ENCODE assay signal across 8 cellular contexts in genomic region chr19:38233740-38234251, GRCh38. TPM values are rescaled to one million over a fixed set of nuclear protein-coding genes. Genes with fewer than 3 reads are reported as not detected.
DNase-seq lines count a peak whose midpoint lies in the region; ATAC-seq and TF ChIP-seq lines count a peak whose summit lies in the region.

No MANE protein-coding gene starts in this region.

- peaks cover 6% of the 10 kb centered on the region for H3K4me1 Mint-ChIP-seq in activated B cell treated with CpG ODN at 0.5 μM for 24 hours

- H3K36me3 Mint-ChIP-seq in activated B cell treated with CpG ODN at 0.5 μM for 24 hours (ENCODE audit: low read depth): no peaks in the 10 kb centered on the region

- peaks cover 15% of the 10 kb centered on the region for H3K27me3 Mint-ChIP-seq in activated B cell treated with CpG ODN at 0.5 μM for 24 hours

- ATAC-seq in activated B cell treated with CpG ODN at 0.5 μM for 24 hours (ENCODE audit: low read depth) (peak; percentile 58), GM19023 (IDR thresholded peaks at IDR 0.05; ENCODE audit: unreplicated experiment) (no peak)

- no peak overlapping the region for H3K27ac Mint-ChIP-seq in activated B cell treated with CpG ODN at 0.5 μM for 24 hours

- H3K4me3 ChIP-seq in cardiac fibroblast (replicated peaks in 1 of 2; ENCODE audit: low read depth in 2 of 2, low read length in 2 of 2): no peak overlapping the region

- no peaks in the 10 kb centered on the region for H3K9me3 Mint-ChIP-seq in activated B cell treated with CpG ODN at 0.5 μM for 24 hours

- TF ChIP-seq CTCF in activated B cell treated with CpG ODN at 0.5 μM for 24 hours (IDR thresholded peaks at IDR 0.05) (no peak), cardiac fibroblast (IDR thresholded peaks at IDR 0.05; ENCODE audit: low read depth, low read length) (peak; percentile 84)

- intact Hi-C loops in activated B cell treated with CpG ODN at 0.5 μM for 24 hours (cut with micrococcal nuclease): loop anchor here (1.0 to 2.0 kb wide), 3 partner anchors 102 to 335 kb away; partner anchors contain the start of genes CATSPERG and PSMD8

- H3K4me3 Mint-ChIP-seq in activated B cell treated with CpG ODN at 0.5 μM for 24 hours: no peak overlapping the region

- CTCF ChIA-PET in activated B cell treated with CpG ODN at 0.5 μM for 24 hours (lab: Charles Lee): interaction anchor here (1.0 to 2.9 kb wide), 9 partner anchors 10 to 336 kb away, joined by 3 to 14 read pairs (median 4); partner anchors contain the start of genes CATSPERG, PSMD8 and WDR87

- POLR2A ChIA-PET in activated B cell treated with CpG ODN at 0.5 μM for 24 hours (lab: Charles Lee): interaction anchor here (1.0 kb wide), 2 partner anchors 30 to 97 kb away, joined by 3 read pairs; partner anchors contain the start of gene SPINT2

- peak; percentile 82 for DNase-seq in NCI-H2196 (lab: John Stamatoyannopoulos, UW; ENCODE audit: unreplicated experiment)
- no peak for DNase-seq in NCI-H2196 treated with DMSO at 0.1 percent for 48 hours (lab: John Stamatoyannopoulos, UW; ENCODE audit: unreplicated experiment)
- peak; percentile 24 for DNase-seq in NCI-H2107 (lab: John Stamatoyannopoulos, UW)
- DNase-seq in activated B cell treated with CpG ODN at 0.5 μM for 24 hours: peak; percentile 78
- DNase-seq in cardiac fibroblast (ENCODE audit: low read depth in 2 of 2): peak; percentile 77 to 79
- peak; percentile 83 for DNase-seq in left kidney (ENCODE audit: low read depth, low spot score)
- DNase-seq in stimulated activated CD4-positive, alpha-beta T cell treated with anti-CD3 and anti-CD28 coated beads, Interleukin-4, amount 100 ng/mL, for 48 hours (ENCODE audit: low read depth in 2 of 2): peak; percentile 79 to 93

RNA-seq across cellular contexts. Expression of gene DPF1, which starts 9.8 kb away (rescaled TPM):
- not detected in 2 replicates for total RNA-seq in activated B cell treated with CpG ODN at 0.5 μM for 24 hours

RNA-seq across cellular contexts. Expression of gene PPP1R14A, which starts 22.4 kb away (rescaled TPM):
- 17.2 and 17.4 TPM in 2 replicates for total RNA-seq in activated B cell treated with CpG ODN at 0.5 μM for 24 hours

RNA-seq across cellular contexts. Expression of gene SPINT2, which starts 30.6 kb away (rescaled TPM):
- 70.3 and 73.4 TPM in 2 replicates for total RNA-seq in activated B cell treated with CpG ODN at 0.5 μM for 24 hours
